Comparison of ENCODE assay signal across 8 cellular contexts in genomic region chr15:77021803-77022381, GRCh38. TPM values are rescaled to one million over a fixed set of nuclear protein-coding genes. Genes with fewer than 3 reads are reported as not detected.
DNase-seq lines count a peak whose midpoint lies in the region; ATAC-seq and TF ChIP-seq lines count a peak whose summit lies in the region.

No MANE protein-coding gene starts in this region.

- H4K91ac ChIP-seq in neuronal stem cell (ENCODE audit: low read depth, low read length, poor library complexity), result no peak overlapping the region

- H3K36me3 ChIP-seq in neuronal stem cell (replicated peaks in 1 of 2; ENCODE audit: control insufficient read depth in 2 of 2, insufficient read depth in 2 of 2, low read length in 2 of 2) (peaks cover 0 to 2% of the 10 kb centered on the region in 2 donors), body of pancreas (replicated peaks in 1 of 2; ENCODE audit: insufficient read depth in 1 of 2, low read depth in 2 of 2) (no peaks in the 10 kb centered on the region)

- no peak overlapping the region for H3K4me2 ChIP-seq in neuronal stem cell (ENCODE audit: insufficient read depth, low read length, poor library complexity, severe bottlenecking)

- H3K4me3 ChIP-seq in NB4 (ENCODE audit: low read depth, low read length), result no peak overlapping the region
- H3K4me3 ChIP-seq in neuronal stem cell (ENCODE audit: low read length in 2 of 2), result no peak overlapping the region
- H3K4me3 ChIP-seq in body of pancreas, result no peak overlapping the region

- TF ChIP-seq CTCF in NB4 (IDR thresholded peaks at IDR 0.05; ENCODE audit: low read depth, low read length) (no peak), body of pancreas (IDR thresholded peaks at IDR 0.05) (no peak)

- no peak overlapping the region for H3K9ac ChIP-seq in neuronal stem cell (ENCODE audit: low read depth, low read length, poor library complexity)

- no peak overlapping the region for H2BK15ac ChIP-seq in neuronal stem cell (ENCODE audit: low read length)

- no peaks in the 10 kb centered on the region for H3K79me1 ChIP-seq in neuronal stem cell (ENCODE audit: low read depth, low read length)

- H4K8ac ChIP-seq in neuronal stem cell (ENCODE audit: low read depth, low read length), result no peak overlapping the region

- peaks cover 69% of the 10 kb centered on the region for H3K4me1 Mint-ChIP-seq in activated naive CD8-positive, alpha-beta T cell (ENCODE audit: low read depth)

- no peak overlapping the region for H2BK12ac ChIP-seq in neuronal stem cell (ENCODE audit: low read length)

- no peak for TF ChIP-seq POLR2A in NB4 (IDR thresholded peaks at IDR 0.05; ENCODE audit: extremely low read depth, insufficient read length)
- no peak for TF ChIP-seq POLR2A in body of pancreas (IDR thresholded peaks at IDR 0.05)

- H3K9me3 ChIP-seq in neuronal stem cell (replicated peaks in 1 of 2; ENCODE audit: control insufficient read depth in 2 of 2, insufficient read depth in 1 of 2, low read depth in 1 of 2, low read length in 2 of 2) (peaks cover 0 to 2% of the 10 kb centered on the region in 2 donors), body of pancreas (no peaks in the 10 kb centered on the region)

- peaks cover 2% of the 10 kb centered on the region for H3K36me3 Mint-ChIP-seq in activated naive CD8-positive, alpha-beta T cell

- peak; percentile 90 for DNase-seq in EL
- peak; percentile 60 for DNase-seq in NB4 (ENCODE audit: low read depth)
- no peak for DNase-seq in neuronal stem cell (ENCODE audit: low spot score)
- no peak for DNase-seq in body of pancreas

- H3K4me3 Mint-ChIP-seq in activated naive CD8-positive, alpha-beta T cell, result peak overlapping the region; percentile 66

- H2BK5ac ChIP-seq in neuronal stem cell (ENCODE audit: low read length), result no peak overlapping the region

- H2AFZ ChIP-seq in neuronal stem cell (ENCODE audit: low read length), result no peak overlapping the region

- H3K18ac ChIP-seq in neuronal stem cell (ENCODE audit: low read length), result peak overlapping the region; percentile 20

- no peak overlapping the region for H3K23ac ChIP-seq in neuronal stem cell (ENCODE audit: low read depth, low read length, poor library complexity)

- H3K27me3 ChIP-seq in neuronal stem cell (ENCODE audit: control insufficient read depth in 3 of 3, insufficient read depth in 3 of 3, low read depth in 1 of 3, low read length in 3 of 3) (peaks cover 0 to 38% (median 0%) of the 10 kb centered on the region in 3 experiments), body of pancreas (no peaks in the 10 kb centered on the region)

- no peak overlapping the region for H3K4ac ChIP-seq in neuronal stem cell (ENCODE audit: low read length)

- no peak overlapping the region for H3K27ac ChIP-seq in neuronal stem cell (replicated peaks; ENCODE audit: low read length)
- H3K27ac ChIP-seq in body of pancreas, result no peak overlapping the region

- H3K27me3 Mint-ChIP-seq in activated naive CD8-positive, alpha-beta T cell, result no peaks in the 10 kb centered on the region

- H3K14ac ChIP-seq in neuronal stem cell (ENCODE audit: low read length), result no peak overlapping the region

- no peak overlapping the region for H2BK120ac ChIP-seq in neuronal stem cell (ENCODE audit: low read depth, low read length)

- no peaks in the 10 kb centered on the region for H3K9me3 Mint-ChIP-seq in activated naive CD8-positive, alpha-beta T cell (ENCODE audit: low read depth)

- H2AK5ac ChIP-seq in neuronal stem cell (ENCODE audit: low read depth, low read length), result no peak overlapping the region

- ATAC-seq in GM21717 (IDR thresholded peaks at IDR 0.05; ENCODE audit: unreplicated experiment), result no peak
- no peak for ATAC-seq in HG03571 (IDR thresholded peaks at IDR 0.05; ENCODE audit: unreplicated experiment)
- ATAC-seq in GM21528 (IDR thresholded peaks at IDR 0.05; ENCODE audit: low FRiP score, unreplicated experiment), result no peak
- ATAC-seq in body of pancreas, result no peak

- WGBS in neuronal stem cell (ENCODE audit: extremely low coverage in 2 of 2, insufficient read length in 2 of 2, insufficient replicate concordance in 1 of 2), 2 donors, result no CpG with 5 or more reads among the region's 7 CpGs
- 59 to 74% methylated on average over 7 of the region's 7 CpGs for WGBS in body of pancreas, 2 donors

- H3K27ac Mint-ChIP-seq in activated naive CD8-positive, alpha-beta T cell, result peak overlapping the region; percentile 98

- H3K4me1 ChIP-seq in neuronal stem cell (ENCODE audit: control insufficient read depth in 2 of 2, insufficient read depth in 1 of 2, low read depth in 1 of 2, low read length in 2 of 2), result peaks cover 0 to 2% of the 10 kb centered on the region in 2 donors
- H3K4me1 ChIP-seq in body of pancreas, result peaks cover 4% of the 10 kb centered on the region

- intact Hi-C loops in body of pancreas (cut with DNase I), result loop anchor here (10.0 kb wide), 1 partner anchor 523 kb away; no protein-coding TSS in a partner anchor

RNA-seq across cellular contexts. Expression of gene PSTPIP1, which starts 27.0 kb away (rescaled TPM):
- 2.0 TPM for polyA plus RNA-seq in neuronal stem cell (2013, experiment 1 of 2)
- polyA plus RNA-seq in neuronal stem cell (2013, experiment 2 of 2), result 1.8 TPM
- total RNA-seq in body of pancreas, result 1 to 10 TPM; 3.3 to 3.6 TPM

RNA-seq across cellular contexts. Expression of gene TSPAN3, which starts 49.0 kb away (rescaled TPM):
- polyA plus RNA-seq in neuronal stem cell (2013, experiment 1 of 2), result 251 TPM
- polyA plus RNA-seq in neuronal stem cell (2013, experiment 2 of 2), result 239 TPM
- 100 to 1,000 TPM in 1 of 2 donors, 10 to 100 TPM in 1; 99.1 to 118 TPM for total RNA-seq in body of pancreas

Comparison
In these comparisons a context has a peak if more than half of its experiments do, and no peak if none do; other contexts are left out.
1. DNase-seq: peak in EL (single experiment) and NB4 (single experiment); none in neuronal stem cell (single experiment) and body of pancreas (0 of 4).